ENCODE assay signal across 23 cellular contexts in the genomic region with DNA sequence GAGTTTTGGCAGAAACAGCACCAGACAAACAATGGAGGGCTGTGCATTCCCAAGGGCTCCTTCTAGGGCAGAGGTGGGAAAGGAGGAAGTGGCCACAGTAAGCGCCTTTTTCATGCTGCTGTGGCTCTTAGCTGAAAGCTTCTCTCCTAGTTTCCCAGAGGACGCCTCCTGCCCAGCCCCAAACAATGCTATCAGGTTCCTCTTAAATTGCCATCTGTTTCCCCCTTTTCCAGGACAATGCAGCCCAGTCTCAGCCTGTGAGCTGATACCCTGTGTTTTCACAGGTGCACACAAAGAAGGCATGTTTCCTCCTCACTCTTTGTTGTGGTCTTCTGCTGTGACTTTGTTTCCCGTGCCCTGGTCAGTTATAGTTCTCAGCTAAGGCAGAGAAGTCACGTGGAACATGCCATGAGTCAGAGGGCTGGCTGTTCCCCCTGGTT. TPM values are rescaled to one million over a fixed set of nuclear protein-coding genes. Genes with fewer than 3 reads are reported as not detected.
A peak's percentile ranks its signal among the peaks of the same experiment; 100 is the strongest.
DNase-seq lines count a peak whose midpoint lies in the region; ATAC-seq, FAIRE-seq and TF ChIP-seq lines count a peak whose summit lies in the region.
"Had no signal": no experiment of that assay in that cellular context is flagged by ENCODE, and none has a peak within 500 bp of the region (broad histone marks: within the 10 kb centered on the region; RNA-seq: fewer than 3 reads in every experiment).

No MANE protein-coding gene starts in this region.

- H3K9me3 ChIP-seq in K562 (replicated peaks; ENCODE audit: control insufficient read depth, insufficient read depth, low read depth, low read length) (no peaks in the 10 kb centered on the region), right cardiac atrium (ENCODE audit: control insufficient read depth, low read length) (no peaks in the 10 kb centered on the region), gastrocnemius medialis (no peaks in the 10 kb centered on the region), A673 (ENCODE audit: low read depth, low read length, poor library complexity, severe bottlenecking) (no peaks in the 10 kb centered on the region)
- H3K9me3 ChIP-seq: colonic mucosa, thyroid gland had no signal

- TF ChIP-seq EP300 in K562 (IDR thresholded peaks at IDR 0.05; ENCODE audit: low read length): no peak

- no peak overlapping the region for H3K4me2 ChIP-seq in K562 (ENCODE audit: insufficient read depth, low read length)

- in situ Hi-C loops in KBM-7 (cut with MboI; ENCODE audit: low pct_unique_long_range_greater_than_20kb, low sequenced_read_pairs): no loop called here
- in situ Hi-C loops in K562 (cut with MboI): no loop called here
- in situ Hi-C loops in gastrocnemius medialis (cut with MboI; ENCODE audit: low sequenced_read_pairs in 4 of 4): no loop called here

- no peak for TF ChIP-seq CTCF in K562 (IDR thresholded peaks at IDR 0.05 in 2 of 3, conservative IDR thresholded peaks at IDR 0.05 in 1 of 3; ENCODE audit: insufficient read depth in 2 of 3, low read depth in 1 of 3, low read length in 3 of 3)
- TF ChIP-seq CTCF in gastrocnemius medialis (IDR thresholded peaks at IDR 0.05 in 4 of 5, conservative IDR thresholded peaks at IDR 0.05 in 1 of 5): no peak
- no peak for TF ChIP-seq CTCF in A673 (conservative IDR thresholded peaks at IDR 0.05; ENCODE audit: low read depth, low read length)

- no peak for ATAC-seq in K562
- ATAC-seq in right cardiac atrium: peak; percentile 41 to 82
- ATAC-seq in gastrocnemius medialis: peak; percentile 79 to 82
- no peak for ATAC-seq in GM21367 (IDR thresholded peaks at IDR 0.05; ENCODE audit: unreplicated experiment)
- ATAC-seq: activated CD8-positive, alpha-beta memory T cell treated with anti-CD3 and anti-CD28 coated beads, Interleukin-2, amount 10 ng/mL, durations not matched to agents 7 days and 5 days; naive thymus-derived CD8-positive, alpha-beta T cell; T-cell had no signal

- DNase-seq in KBM-7 (peak; percentile 80), K562 (ENCODE audit: extremely low read depth in 1 of 4, low spot score in 3 of 4) (no peak), right cardiac atrium (peak in 1 of 3 donors; percentile 16), gastrocnemius medialis (no peak), A673 (ENCODE audit: low spot score) (no peak), NCI-H82 treated with DMSO at 0.1 percent for 48 hours (lab: John Stamatoyannopoulos, UW; ENCODE audit: unreplicated experiment) (no peak)
- DNase-seq: activated CD4-positive, alpha-beta T cell treated with anti-CD3 and anti-CD28 coated beads, Interleukin-2, amount 10 ng/mL, durations not matched to agents 24 days and 14 days; activated CD8-positive, alpha-beta memory T cell treated with anti-CD3 and anti-CD28 coated beads, Interleukin-2, amount 10 ng/mL, durations not matched to agents 7 days and 5 days; activated naive CD8-positive, alpha-beta T cell treated with anti-CD3 and anti-CD28 coated beads, Interleukin-2, amount 10 ng/mL, durations not matched to agents 7 days and 5 days; colonic mucosa; HCEC 1CT; islet precursor cell; naive thymus-derived CD8-positive, alpha-beta T cell; NCI-H1105 treated with DMSO at 0.1 percent for 48 hours; NCI-H2107; SHP77; small intestine; stimulated activated CD4-positive, alpha-beta T cell treated with anti-CD3 and anti-CD28 coated beads, Interleukin-2, amount 100 ng/mL, for 48 hours; stimulated activated naive CD4-positive, alpha-beta T cell treated with Interleukin-2 at 50 U/mL for 16 hours; T-cell; thyroid gland had no signal

- H2AFZ ChIP-seq in K562 (ENCODE audit: low read depth, low read length): 0 out of 2 replicates have a peak overlapping the region, but pooled peaks have one; percentile 26

- H3K4me1 ChIP-seq in K562 (replicated peaks in 1 of 2; ENCODE audit: control insufficient read depth in 2 of 2, insufficient read depth in 2 of 2, low read length in 2 of 2): peaks cover 0 to 4% of the 10 kb centered on the region in 2 experiments; a peak in 3 of 5 replicates
- no peaks in the 10 kb centered on the region for H3K4me1 ChIP-seq in right cardiac atrium (ENCODE audit: control insufficient read depth, insufficient read depth, low read length)
- peaks cover 0 to 9% of the 10 kb centered on the region in 2 donors for H3K4me1 ChIP-seq in gastrocnemius medialis
- no peaks in the 10 kb centered on the region for H3K4me1 ChIP-seq in A673 (ENCODE audit: insufficient read depth, low read length, poor library complexity, severe bottlenecking)
- H3K4me1 ChIP-seq: colonic mucosa, thyroid gland had no signal

- FAIRE-seq in K562 (lab: Jason Lieb, UNC): no peak
- FAIRE-seq: endometrium, small intestine had no signal

- H3K9ac ChIP-seq in K562 (ENCODE audit: insufficient read depth in 1 of 2, low read depth in 2 of 2, low read length in 2 of 2): no peak overlapping the region

- H3K4me3 ChIP-seq in K562 (no peak overlapping the region), right cardiac atrium (ENCODE audit: low read length) (no peak overlapping the region), gastrocnemius medialis (no peak overlapping the region), A673 (ENCODE audit: low read depth, low read length, poor library complexity, severe bottlenecking) (no peak overlapping the region)
- H3K4me3 ChIP-seq: colonic mucosa, thyroid gland had no signal

- intact Hi-C loops in K562 (cut with micrococcal nuclease): no loop called here
- intact Hi-C loops in right cardiac atrium (cut with DNase I): no loop called here
- intact Hi-C loops in gastrocnemius medialis (cut with DNase I; ENCODE audit: low total_unique reads): no loop called here
- intact Hi-C loops in A673 (cut with micrococcal nuclease; ENCODE audit: unreplicated experiment): no loop called here

- H3K79me2 ChIP-seq in K562 (ENCODE audit: control insufficient read depth, insufficient read depth, low read length): no peaks in the 10 kb centered on the region

- 40% methylated on average over 3 of the region's 4 CpGs for WGBS in K562 (ENCODE audit: insufficient coverage, low coverage, missing lambda C conversion rate)
- WGBS in right cardiac atrium: 49% methylated on average over 4 of the region's 4 CpGs

- H3K9me1 ChIP-seq in K562 (ENCODE audit: control insufficient read depth, insufficient read depth, low read length): no peaks in the 10 kb centered on the region

- H3K27ac ChIP-seq in K562 (ENCODE audit: extremely low read depth, low read depth, low read length) (no peak overlapping the region), right cardiac atrium (ENCODE audit: low read length) (peak overlapping the region; percentile 24), gastrocnemius medialis (peak overlapping the region in 3 of 4 donors; percentile 44 to 46 (median 46)), A673 (ENCODE audit: low read depth, low read length, poor library complexity, severe bottlenecking) (no peak overlapping the region)
- H3K27ac ChIP-seq: colonic mucosa, thyroid gland had no signal

- H3K27me3 ChIP-seq in K562 (ENCODE audit: control insufficient read depth in 2 of 2, insufficient read depth in 2 of 2, low read length in 2 of 2) (no peaks in the 10 kb centered on the region), right cardiac atrium (ENCODE audit: control insufficient read depth, insufficient read depth) (no peaks in the 10 kb centered on the region), gastrocnemius medialis (no peaks in the 10 kb centered on the region), A673 (replicated peaks; ENCODE audit: insufficient read depth, low read depth, low read length, poor library complexity) (no peaks in the 10 kb centered on the region)
- H3K27me3 ChIP-seq: colonic mucosa, thyroid gland had no signal

- no peak for TF ChIP-seq POLR2A in K562 (conservative IDR thresholded peaks at IDR 0.05)
- TF ChIP-seq POLR2A in gastrocnemius medialis (IDR thresholded peaks at IDR 0.05): no peak

- TF ChIP-seq RAD21 in K562 (CRISPR knock-in tag; conservative IDR thresholded peaks at IDR 0.05 in 1 of 2, IDR thresholded peaks at IDR 0.05 in 1 of 2): no peak

- BruUV-seq in K562 (replicated peaks; lab: Mats Ljungman, UMichigan) (no TSS peak), A673 (replicated peaks; lab: Mats Ljungman, UMichigan) (no TSS peak)

- H3K36me3 ChIP-seq in K562 (ENCODE audit: control insufficient read depth, insufficient read depth, low read length): no peaks in the 10 kb centered on the region
- no peaks in the 10 kb centered on the region for H3K36me3 ChIP-seq in gastrocnemius medialis
- no peaks in the 10 kb centered on the region for H3K36me3 ChIP-seq in A673 (ENCODE audit: insufficient read depth, low read length, poor library complexity, severe bottlenecking)
- H3K36me3 ChIP-seq: colonic mucosa, thyroid gland had no signal

- CTCF ChIA-PET in K562 (lab: Yijun Ruan, JAX; ENCODE audit: low intra/inter-chr PET ratio) (no interaction called here), A673 (lab: Charles Lee) (no interaction called here)

- H4K20me1 ChIP-seq in K562 (replicated peaks; ENCODE audit: control insufficient read depth, insufficient read depth, low read length): no peaks in the 10 kb centered on the region

- POLR2A ChIA-PET in K562 (lab: Yijun Ruan, JAX): interaction anchor here (0.7 kb wide), 1 partner anchor 9 kb away, joined by 3 read pairs; no protein-coding TSS in a partner anchor
- POLR2A ChIA-PET in A673 (lab: Charles Lee; ENCODE audit: low non-redundant PET): interaction anchor here (0.5 kb wide), 1 partner anchor 17 kb away, joined by 4 read pairs; no protein-coding TSS in a partner anchor

TF ChIP-seq in K562, 482 proteins besides CTCF, POLR2A, EP300 and RAD21 (continues in another document):
- TF ChIP-seq SPI1 (IDR thresholded peaks at IDR 0.05; ENCODE audit: borderline replicate concordance, low read depth, low read length): peak; percentile 37; the same call in 1 of the 2 replicates

RNA-seq across cellular contexts. Expression of a gene that starts 5.4 kb away (rescaled TPM):
- 10.6 and 11.9 TPM in 2 replicates for total RNA-seq in K562 (2011; cell fraction: chromatin; rRNA removed; ENCODE audit: low replicate concordance)
- 10.7 and 12.1 TPM in 2 replicates for total RNA-seq in K562 (2011; cell fraction: nucleolus; rRNA removed)
- 12.3 and 12.6 TPM in 2 replicates for total RNA-seq in K562 (2011; cell fraction: nucleoplasm; rRNA removed)
- total RNA-seq in K562 (2014; rRNA removed): 8.6 and 10.4 TPM in 2 replicates
- total RNA-seq in K562 (2014; rRNA removed; fragmentation: Illumina TruSeq; extraction: Trizol): 8.6 and 9.7 TPM in 2 replicates
- 6.2 and 7.1 TPM in 2 replicates for total RNA-seq in K562 (2015; rRNA removed; fragmentation: Illumina TruSeq; extraction: Trizol)
- total RNA-seq in K562 (2021): 7.4 and 7.6 TPM in 2 replicates
- polyA plus RNA-seq in K562 (2011; rRNA removed): 5.2 and 9.3 TPM in 2 replicates
- 5.4 and 7.5 TPM in 2 replicates for polyA plus RNA-seq in K562 (2011; cell fraction: cytosol; rRNA removed)
- polyA plus RNA-seq in K562 (2011; cell fraction: nucleus; rRNA removed): 3.3 and 4.7 TPM in 2 replicates
- 5.3 and 6.4 TPM in 2 replicates for polyA plus RNA-seq in K562 (2012)
- 9.1 and 10.1 TPM in 2 replicates for polyA plus RNA-seq in K562 (2014; fragmentation: Illumina TruSeq; extraction: Trizol)
- 10 to 100 TPM; 15.5 to 21.4 TPM for polyA plus RNA-seq in K562 (2014; fragmentation: Nextera tagmentation; extraction: Ambion mirVana)
- 7.4 and 8.4 TPM in 2 replicates for polyA plus RNA-seq in K562 (2014; rRNA removed)
- 7.5 and 9.6 TPM in 2 replicates for polyA minus RNA-seq in K562 (2011; rRNA and poly(A)+ RNA removed)
- polyA minus RNA-seq in K562 (2011; cell fraction: cytosol; rRNA and poly(A)+ RNA removed): 2.9 and 6.8 TPM in 2 replicates
- 7.9 and 9.6 TPM in 2 replicates for polyA minus RNA-seq in K562 (2011; cell fraction: nucleus; rRNA and poly(A)+ RNA removed)
- 1 to 10 TPM in 3 of 4 donors, under 1 TPM in 1; 0.44 to 2.1 (median 1.1) TPM for total RNA-seq in right cardiac atrium
- 0.61 TPM for polyA plus RNA-seq in right cardiac atrium
- 1 to 10 TPM; 1.7 to 2.4 (median 2.1) TPM for total RNA-seq in gastrocnemius medialis
- total RNA-seq in A673 (2021): not detected in 2 replicates
- total RNA-seq: naive thymus-derived CD8-positive, alpha-beta T cell had no signal

Comparison
In these comparisons a context has a peak if more than half of its experiments do, and no peak if none do; other contexts are left out.
1. ATAC-seq: peak in right cardiac atrium (2 of 2) and gastrocnemius medialis (2 of 2); none in K562 (single experiment) and GM21367 (single experiment).
2. H3K27ac ChIP-seq: peak in right cardiac atrium (single experiment) and gastrocnemius medialis (3 of 4); none in K562 (single experiment) and A673 (single experiment).